Comparison of ENCODE assay signal across 16 cellular contexts in the genomic region with DNA sequence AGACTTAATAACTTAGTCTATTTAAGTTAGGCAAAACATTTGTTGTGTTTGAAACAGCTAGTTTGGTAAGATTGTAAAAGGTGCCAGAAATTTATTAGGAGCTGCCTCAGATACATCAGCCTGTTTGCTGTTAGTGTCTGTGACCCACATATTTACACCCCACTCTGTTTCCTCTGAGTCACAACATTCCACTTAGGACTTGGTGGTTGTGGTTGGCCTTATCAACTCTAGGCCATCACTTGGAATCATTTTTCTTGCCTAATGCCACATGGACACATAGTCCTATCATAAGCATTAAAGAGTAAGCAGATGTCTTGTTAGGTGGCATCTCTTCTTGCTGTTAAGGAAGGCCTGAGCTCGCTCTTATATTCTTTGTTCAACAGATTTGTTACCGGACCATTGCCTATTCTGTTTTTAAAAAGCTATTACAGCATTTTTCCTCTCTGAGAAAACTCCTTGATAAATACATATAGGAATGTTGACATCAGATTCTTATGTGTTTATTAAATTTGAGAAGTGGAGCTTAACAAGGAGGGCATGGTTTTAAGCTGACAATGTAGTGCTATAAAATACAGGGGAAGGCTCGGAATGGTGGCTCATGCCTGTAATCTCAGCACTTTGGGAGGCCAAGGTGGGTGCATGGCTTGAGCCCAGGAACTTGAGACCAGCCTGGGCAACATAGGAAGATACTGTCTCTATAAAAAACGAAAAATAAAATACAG. TPM values are rescaled to one million over a fixed set of nuclear protein-coding genes. Genes with fewer than 3 reads are reported as not detected.
A peak's percentile ranks its signal among the peaks of the same experiment; 100 is the strongest.
DNase-seq lines count a peak whose midpoint lies in the region; ATAC-seq, FAIRE-seq and TF ChIP-seq lines count a peak whose summit lies in the region.
"Had no signal": no experiment of that assay in that cellular context is flagged by ENCODE, and none has a peak within 500 bp of the region (broad histone marks: within the 10 kb centered on the region; RNA-seq: fewer than 3 reads in every experiment).

No MANE protein-coding gene starts in this region.

- no peak overlapping the region for H3K27ac Mint-ChIP-seq in H9
- H3K27ac Mint-ChIP-seq in glutamatergic neuron (ENCODE audit: unreplicated experiment): no peak overlapping the region
- H3K27ac Mint-ChIP-seq: activated CD4-positive, alpha-beta T cell treated with anti-CD3 and anti-CD28 coated beads for 36 hours; T-cell had no signal

- H3T11ph ChIP-seq in H9 (ENCODE audit: low read length): no peak overlapping the region

- intact Hi-C loops in left lung (cut with DNase I): no loop called here

- no peak overlapping the region for H2AFZ ChIP-seq in H9 (ENCODE audit: low read length)

- H3K27ac ChIP-seq in left lung (no peak overlapping the region), H9 (ENCODE audit: insufficient read length, low read depth, low read length) (no peak overlapping the region)
- H3K27ac ChIP-seq: C4-2B, gastrocnemius medialis, left ventricle myocardium inferior had no signal

- no peaks in the 10 kb centered on the region for H4K20me1 ChIP-seq in H9 (ENCODE audit: control insufficient read depth, insufficient read depth, insufficient read length)

- H3K9me3 Mint-ChIP-seq in H9 (no peaks in the 10 kb centered on the region; a peak in 1 of 5 replicates), glutamatergic neuron (ENCODE audit: unreplicated experiment) (no peaks in the 10 kb centered on the region)
- H3K9me3 Mint-ChIP-seq: T-cell had no signal

- no peak overlapping the region for H3K4me3 ChIP-seq in bronchial epithelial cell (ENCODE audit: low read depth, low read length)
- H3K4me3 ChIP-seq in left lung: no peak overlapping the region
- H3K4me3 ChIP-seq: gastrocnemius medialis, left ventricle myocardium inferior had no signal

- no peak overlapping the region for H2BK20ac ChIP-seq in H9 (ENCODE audit: low read depth, low read length, poor library complexity, severe bottlenecking)

- H3K36me3 ChIP-seq in bronchial epithelial cell (ENCODE audit: control insufficient read depth, insufficient read depth, low read length): no peaks in the 10 kb centered on the region
- H3K36me3 ChIP-seq in left lung: no peaks in the 10 kb centered on the region
- H3K36me3 ChIP-seq: gastrocnemius medialis, left ventricle myocardium inferior had no signal

- no peak overlapping the region for H3K14ac ChIP-seq in H9 (ENCODE audit: insufficient read depth, low read length)

- H3K36me3 Mint-ChIP-seq in H9 (ENCODE audit: insufficient read depth in 1 of 3, low read depth in 3 of 3) (no peaks in the 10 kb centered on the region), glutamatergic neuron (ENCODE audit: unreplicated experiment) (no peaks in the 10 kb centered on the region)
- H3K36me3 Mint-ChIP-seq: T-cell had no signal

- no peaks in the 10 kb centered on the region for H3K79me1 ChIP-seq in H9 (ENCODE audit: insufficient read depth, low read depth, low read length, poor library complexity, severe bottlenecking)

- H3K4me1 Mint-ChIP-seq in H9 (peaks cover 9 to 11% of the 10 kb centered on the region in 2 experiments), glutamatergic neuron (ENCODE audit: low read depth, unreplicated experiment) (no peaks in the 10 kb centered on the region)
- H3K4me1 Mint-ChIP-seq: activated CD4-positive, alpha-beta T cell treated with anti-CD3 and anti-CD28 coated beads for 36 hours; T-cell had no signal

- H3K23ac ChIP-seq in H9 (ENCODE audit: insufficient read length, low read depth, low read length): no peak overlapping the region

- no peaks in the 10 kb centered on the region for H3K4me1 ChIP-seq in left lung
- H3K4me1 ChIP-seq in H9 (ENCODE audit: insufficient read depth, low read length): no peaks in the 10 kb centered on the region
- H3K4me1 ChIP-seq: gastrocnemius medialis had no signal

- no peaks in the 10 kb centered on the region for H3K23me2 ChIP-seq in H9 (ENCODE audit: insufficient read length, low read depth, low read length, poor library complexity, severe bottlenecking)

- no peaks in the 10 kb centered on the region for H3K9me3 ChIP-seq in left lung
- no peaks in the 10 kb centered on the region for H3K9me3 ChIP-seq in H9 (ENCODE audit: control insufficient read depth, low read depth, low read length)
- H3K9me3 ChIP-seq: gastrocnemius medialis, left ventricle myocardium inferior had no signal

- H2BK15ac ChIP-seq in H9 (ENCODE audit: low read depth, low read length): no peak overlapping the region

- H2AK5ac ChIP-seq in H9 (ENCODE audit: insufficient read length, low read length): no peak overlapping the region

- H3K4me2 ChIP-seq in H9 (ENCODE audit: insufficient read depth, insufficient read length, low read length): no peak overlapping the region

- H3K9ac ChIP-seq in H9 (ENCODE audit: extremely low read depth, insufficient read length, low read length): no peak overlapping the region

- H3K27me3 Mint-ChIP-seq in H9 (ENCODE audit: low read depth) (no peaks in the 10 kb centered on the region), glutamatergic neuron (ENCODE audit: unreplicated experiment) (no peaks in the 10 kb centered on the region)
- H3K27me3 Mint-ChIP-seq: activated CD4-positive, alpha-beta T cell treated with anti-CD3 and anti-CD28 coated beads for 36 hours; T-cell had no signal

- no peak overlapping the region for H4K5ac ChIP-seq in H9 (ENCODE audit: insufficient read length, low read depth, low read length)

- no CpG with 5 or more reads among the region's 4 CpGs for WGBS in H9 (ENCODE audit: extremely low coverage, insufficient read length, low lambda C conversion rate)

- no peak for TF ChIP-seq CTCF in AG09319 (IDR thresholded peaks at IDR 0.05; ENCODE audit: low read depth, low read length)
- no peak for TF ChIP-seq CTCF in bronchial epithelial cell (IDR thresholded peaks at IDR 0.05; ENCODE audit: insufficient read depth, low read length, severe bottlenecking)
- TF ChIP-seq CTCF in left lung (IDR thresholded peaks at IDR 0.05): no peak
- TF ChIP-seq CTCF in H9 (conservative IDR thresholded peaks at IDR 0.05): no peak
- no peak for TF ChIP-seq CTCF in glutamatergic neuron (IDR thresholded peaks at IDR 0.05; ENCODE audit: partially characterized antibody, unreplicated experiment)

- H3K79me2 ChIP-seq in H9 (ENCODE audit: insufficient read depth, low read length): no peaks in the 10 kb centered on the region

- no peak overlapping the region for H3K56ac ChIP-seq in H9 (ENCODE audit: insufficient read length, low read depth, low read length)

- DNase-seq in AG09319 (ENCODE audit: extremely low read depth, low read depth) (peak; percentile 59), LHCN-M2 (ENCODE audit: low read depth) (peak; percentile 93), bronchial epithelial cell (ENCODE audit: low read depth) (peak; percentile 72), left lung (no peak), NCI-H187 treated with DMSO at 0.1 percent for 48 hours (lab: John Stamatoyannopoulos, UW) (no peak), H9 (no peak), glutamatergic neuron (no peak)
- no peak for DNase-seq in activated naive CD4-positive, alpha-beta T cell treated with anti-CD3 and anti-CD28 coated beads, Interleukin-2, amount 50 U/mL, for 16 hours
- DNase-seq: activated CD4-positive, alpha-beta T cell treated with anti-CD3 and anti-CD28 coated beads for 36 hours; central memory CD4-positive, alpha-beta T cell; gastrocnemius medialis; left ventricle myocardium inferior; NCI-H146; nucleus accumbens; T-cell had no signal

- no peak overlapping the region for H4K91ac ChIP-seq in H9 (ENCODE audit: insufficient read length, low read depth, low read length)

- no peak overlapping the region for H2BK120ac ChIP-seq in H9 (ENCODE audit: low read depth, low read length, poor library complexity, severe bottlenecking)

- no peak overlapping the region for H2BK12ac ChIP-seq in H9 (ENCODE audit: insufficient read length, low read depth, low read length)

- peak; percentile 40 for ATAC-seq in left lung
- ATAC-seq: activated CD4-positive, alpha-beta T cell treated with anti-CD3 and anti-CD28 coated beads for 36 hours; gastrocnemius medialis; T-cell had no signal

- H2BK5ac ChIP-seq in H9 (ENCODE audit: insufficient read length, low read length): no peak overlapping the region

- no peak overlapping the region for H3K4ac ChIP-seq in H9 (ENCODE audit: low read depth, low read length)

- no peak overlapping the region for H3K18ac ChIP-seq in H9 (ENCODE audit: insufficient read length, low read depth, low read length)

- H3K27me3 ChIP-seq in bronchial epithelial cell (ENCODE audit: control insufficient read depth, insufficient read depth, low read length): no peaks in the 10 kb centered on the region
- no peaks in the 10 kb centered on the region for H3K27me3 ChIP-seq in left lung
- no peaks in the 10 kb centered on the region for H3K27me3 ChIP-seq in H9 (ENCODE audit: insufficient read depth, low read length)
- H3K27me3 ChIP-seq: gastrocnemius medialis had no signal

- no peak for FAIRE-seq in bronchial epithelial cell (lab: Jason Lieb, UNC)

- no peak overlapping the region for H4K8ac ChIP-seq in H9 (replicated peaks; ENCODE audit: insufficient read length, low read depth, low read length)

- H3K4me3 Mint-ChIP-seq in H9 (no peak overlapping the region), glutamatergic neuron (ENCODE audit: unreplicated experiment) (no peak overlapping the region)
- H3K4me3 Mint-ChIP-seq: activated CD4-positive, alpha-beta T cell treated with anti-CD3 and anti-CD28 coated beads for 36 hours; T-cell had no signal

RNA-seq across cellular contexts. Expression of a gene that starts 51.2 kb away (rescaled TPM):
- 16.9 and 23.5 TPM in 2 replicates for total RNA-seq in LHCN-M2 (2014; rRNA removed)
- 80.1 TPM for polyA plus RNA-seq in LHCN-M2 (2012)
- 7.9 and 12.4 TPM in 2 replicates for total RNA-seq in bronchial epithelial cell
- 10 to 100 TPM; 59.7 to 77.3 TPM for total RNA-seq in left lung
- 72.6 and 77.6 TPM in 2 replicates for total RNA-seq in H9 (2021)
- total RNA-seq in glutamatergic neuron (ENCODE audit: unreplicated experiment): 28.2 TPM

Comparison
In these comparisons a context has a peak if more than half of its experiments do, and no peak if none do; other contexts are left out.
1. DNase-seq: peak in AG09319 (single experiment), LHCN-M2 (single experiment) and bronchial epithelial cell (single experiment); none in left lung (0 of 2), NCI-H187 treated with DMSO at 0.1 percent for 48 hours (single experiment), activated naive CD4-positive, alpha-beta T cell treated with anti-CD3 and anti-CD28 coated beads, Interleukin-2, amount 50 U/mL, for 16 hours (single experiment), H9 (single experiment) and glutamatergic neuron (single experiment).